ENCODE assay signal across 20 cellular contexts in genomic region chr16:23712976-23713375, GRCh38. TPM values are rescaled to one million over a fixed set of nuclear protein-coding genes. Genes with fewer than 3 reads are reported as not detected.
DNase-seq lines count a peak whose midpoint lies in the region; ATAC-seq and TF ChIP-seq lines count a peak whose summit lies in the region.
"Had no signal": no experiment of that assay in that cellular context is flagged by ENCODE, and none has a peak within 500 bp of the region (broad histone marks: within the 10 kb centered on the region; RNA-seq: fewer than 3 reads in every experiment).

ERN2 (minus strand) TSS chr16:23713222; CDS start chr16:23713187, 35 bp downstream.

- H4K8ac ChIP-seq in trophoblast cell (ENCODE audit: low read depth, low read length), result no peak within 1 kb of the TSS

- ATAC-seq in RWPE2 (ENCODE audit: low read depth), result 0 out of 3 replicates have a peak, but pooled peaks have one; percentile 23
- no peak for ATAC-seq in HG03460 (IDR thresholded peaks at IDR 0.05; ENCODE audit: unreplicated experiment)
- no peak for ATAC-seq in HG03342 (IDR thresholded peaks at IDR 0.05; ENCODE audit: unreplicated experiment)
- ATAC-seq: CD8-positive, alpha-beta T cell; stimulated activated memory B cell treated with anti-CD40 and anti-IgM and Interleukin-4, amounts not matched to agents 10 μg/mL and 1 μg/mL and 100 μg/mL, for 72 hours; T-helper 17 cell had no signal

- peak within 1 kb of the TSS; percentile 7 for H3K4me2 ChIP-seq in trophoblast cell (ENCODE audit: low read length)

- TF ChIP-seq CTCF in RWPE2 (IDR thresholded peaks at IDR 0.05; ENCODE audit: poor library complexity, severe bottlenecking) (no peak), GM13977 (IDR thresholded peaks at IDR 0.05; ENCODE audit: extremely low read depth, insufficient read depth, missing control alignments) (no peak)

- H4K91ac ChIP-seq in trophoblast cell (ENCODE audit: low read depth, low read length), result no peak within 1 kb of the TSS

- H4K12ac ChIP-seq in trophoblast cell (ENCODE audit: low read depth, low read length), result no peak within 1 kb of the TSS

- DNase-seq in ELF-1 (ENCODE audit: low read depth, low spot score) (peak; percentile 14), RWPE2 (ENCODE audit: low spot score) (no peak), trophoblast cell (no peak), GM13977 (ENCODE audit: low spot score) (no peak), ACHN (no peak)
- DNase-seq: activated CD4-positive, CD25-positive, alpha-beta regulatory T cell; activated effector memory CD4-positive, alpha-beta T cell treated with anti-CD3 and anti-CD28 coated beads, Interleukin-2, amount 50 U/mL, for 16 hours; CD8-positive, alpha-beta T cell; foreskin melanocyte; GOT3; mesenchymal stem cell; NCI-H187 treated with DMSO at 0.1 percent for 48 hours; NCI-H446; SHP77; T-helper 17 cell had no signal

- H3K4ac ChIP-seq in trophoblast cell (ENCODE audit: low read depth, low read length), result no peak within 1 kb of the TSS

- in situ Hi-C loops in GM13977 (cut with MboI; ENCODE audit: low pct_unique_long_range_greater_than_20kb, low sequenced_read_pairs, unreplicated experiment), result no loop called here
- in situ Hi-C loops in ACHN (cut with HindIII; ENCODE audit: low pct_ligation_motif_present, low pct_unique_long_range_greater_than_20kb, low sequenced_read_pairs), result no loop called here

- H3K9me3 ChIP-seq in RWPE2 (ENCODE audit: severe bottlenecking), result no peaks in the 10 kb centered on the region
- H3K9me3 ChIP-seq in iPS-18c (ENCODE audit: control insufficient read depth, insufficient read depth, low read length), result peaks cover 5% of the 10 kb centered on the region
- H3K9me3 ChIP-seq in trophoblast cell (ENCODE audit: insufficient read depth, low read depth, low read length), result peaks cover 5% of the 10 kb centered on the region
- H3K9me3 ChIP-seq: pancreas had no signal

- H3K4me1 ChIP-seq in RWPE2 (ENCODE audit: insufficient read depth, poor library complexity, severe bottlenecking) (no peaks in the 10 kb centered on the region), trophoblast cell (ENCODE audit: control insufficient read depth in 1 of 2, insufficient read depth in 2 of 2, low read length in 2 of 2) (no peaks in the 10 kb centered on the region)
- H3K4me1 ChIP-seq: pancreas had no signal

- no peak within 1 kb of the TSS for H2BK12ac ChIP-seq in trophoblast cell (ENCODE audit: low read length)

- H3K9ac ChIP-seq in trophoblast cell (ENCODE audit: low read length), result no peak within 1 kb of the TSS

- H3K36me3 ChIP-seq in RWPE2 (ENCODE audit: low read depth) (no peaks in the 10 kb centered on the region), trophoblast cell (ENCODE audit: control insufficient read depth in 1 of 2, insufficient read depth in 2 of 2, low read length in 2 of 2) (no peaks in the 10 kb centered on the region)
- H3K36me3 ChIP-seq: pancreas had no signal

- no peak within 1 kb of the TSS for H3K14ac ChIP-seq in trophoblast cell (ENCODE audit: low read length)

- H3K79me2 ChIP-seq in trophoblast cell (ENCODE audit: control insufficient read depth, insufficient read depth, low read length, poor library complexity), result no peaks in the 10 kb centered on the region

- no peaks in the 10 kb centered on the region for H3K79me1 ChIP-seq in trophoblast cell (ENCODE audit: low read length)

- H3K4me3 ChIP-seq in RWPE2 (ENCODE audit: severe bottlenecking) (no peak within 1 kb of the TSS), iPS-18c (ENCODE audit: insufficient read depth, low read depth, low read length) (peak within 1 kb of the TSS; percentile 49), trophoblast cell (ENCODE audit: low read depth, low read length) (no peak within 1 kb of the TSS)
- H3K4me3 ChIP-seq: pancreas had no signal

- no peak within 1 kb of the TSS for H3K27ac ChIP-seq in RWPE2 (ENCODE audit: poor library complexity, severe bottlenecking)
- H3K27ac ChIP-seq in trophoblast cell (ENCODE audit: low read depth, low read length), result no peak within 1 kb of the TSS
- H3K27ac ChIP-seq: pancreas had no signal

- no peak within 1 kb of the TSS for H3K23ac ChIP-seq in trophoblast cell (ENCODE audit: low read length)

- WGBS in trophoblast cell (ENCODE audit: extremely low coverage, insufficient coverage, insufficient read length), result no CpG with 5 or more reads among the region's 37 CpGs

- H2BK5ac ChIP-seq in trophoblast cell (ENCODE audit: low read depth, low read length, poor library complexity), result no peak within 1 kb of the TSS

- H2AK5ac ChIP-seq in trophoblast cell (ENCODE audit: low read length), result no peak within 1 kb of the TSS

- no peak within 1 kb of the TSS for H3K18ac ChIP-seq in trophoblast cell (ENCODE audit: low read length)

- H3K27me3 ChIP-seq in RWPE2 (ENCODE audit: insufficient read depth, poor library complexity, severe bottlenecking), result peaks cover 6% of the 10 kb centered on the region
- H3K27me3 ChIP-seq in trophoblast cell (ENCODE audit: insufficient read depth, low read length), result peaks cover 13% of the 10 kb centered on the region

- H2AFZ ChIP-seq in trophoblast cell (ENCODE audit: insufficient read depth, low read length, poor library complexity), result no peak within 1 kb of the TSS

- H2BK120ac ChIP-seq in trophoblast cell (ENCODE audit: insufficient read depth, low read length, poor library complexity), result no peak within 1 kb of the TSS

RNA-seq across cellular contexts. Expression of gene ERN2, which starts in this region (rescaled TPM):
- polyA plus RNA-seq in trophoblast cell (2013), result 0.08 TPM in 1 of 2 replicates, not detected in the other
